In genomic region chr2:26767129-26767528, GRCh38 we compare ENCODE assay signal across 13 cellular contexts. TPM values are rescaled to one million over a fixed set of nuclear protein-coding genes. Genes with fewer than 3 reads are reported as not detected.
DNase-seq lines count a peak whose midpoint lies in the region; ATAC-seq and TF ChIP-seq lines count a peak whose summit lies in the region.
"Had no signal": no experiment of that assay in that cellular context is flagged by ENCODE, and none has a peak within 500 bp of the region (broad histone marks: within the 10 kb centered on the region; RNA-seq: fewer than 3 reads in every experiment).

No MANE protein-coding gene starts in this region.

- H3K9me3 ChIP-seq in CD8-positive, alpha-beta memory T cell (ENCODE audit: low read length) = no peaks in the 10 kb centered on the region
- no peaks in the 10 kb centered on the region for H3K9me3 ChIP-seq in gastroesophageal sphincter
- no peaks in the 10 kb centered on the region for H3K9me3 ChIP-seq in gastrocnemius medialis
- no peaks in the 10 kb centered on the region for H3K9me3 ChIP-seq in colonic mucosa
- H3K9me3 ChIP-seq: mucosa of descending colon had no signal

- TF ChIP-seq CTCF in gastroesophageal sphincter (IDR thresholded peaks at IDR 0.05) (no peak), gastrocnemius medialis (IDR thresholded peaks at IDR 0.05 in 4 of 5, conservative IDR thresholded peaks at IDR 0.05 in 1 of 5) (no peak), colonic mucosa (IDR thresholded peaks at IDR 0.05) (no peak)

- no peak for TF ChIP-seq EP300 in gastroesophageal sphincter (IDR thresholded peaks at IDR 0.05)

- no peak for TF ChIP-seq POLR2A in gastroesophageal sphincter (IDR thresholded peaks at IDR 0.05)
- no peak for TF ChIP-seq POLR2A in gastrocnemius medialis (IDR thresholded peaks at IDR 0.05)

- peak overlapping the region in 2 of 7 donors; percentile 9 to 99 for H3K4me3 Mint-ChIP-seq in CD8-positive, alpha-beta memory T cell

- H3K4me3 ChIP-seq in CD8-positive, alpha-beta memory T cell (ENCODE audit: low read length) = no peak overlapping the region
- H3K4me3 ChIP-seq in gastroesophageal sphincter (no peak overlapping the region), gastrocnemius medialis (no peak overlapping the region), colonic mucosa (no peak overlapping the region)
- H3K4me3 ChIP-seq: mucosa of descending colon had no signal

- H3K27ac ChIP-seq in CD8-positive, alpha-beta memory T cell (ENCODE audit: low read depth, low read length) = no peak overlapping the region
- H3K27ac ChIP-seq in gastroesophageal sphincter = peak overlapping the region in 3 of 4 donors; percentile 28 to 95 (median 82)
- H3K27ac ChIP-seq in gastrocnemius medialis = peak overlapping the region; percentile 93 to 99 (median 96)
- no peak overlapping the region for H3K27ac ChIP-seq in colonic mucosa

- H3K9me3 Mint-ChIP-seq in CD8-positive, alpha-beta memory T cell = no peaks in the 10 kb centered on the region

- no peak overlapping the region for H3K9ac ChIP-seq in colonic mucosa (ENCODE audit: low read depth in 2 of 2, low read length in 2 of 2)

- H3K27ac Mint-ChIP-seq in CD8-positive, alpha-beta memory T cell = peak overlapping the region in 6 of 8 donors; percentile 6 to 89 (median 77)

- H3K4me1 Mint-ChIP-seq in CD8-positive, alpha-beta memory T cell = peaks cover 43 to 77% (median 50%) of the 10 kb centered on the region in 3 donors

- DNase-seq in CD8-positive, alpha-beta memory T cell = no peak
- DNase-seq in NCI-H69 (lab: John Stamatoyannopoulos, UW) (peak; percentile 4), gastrocnemius medialis (no peak), colonic mucosa (no peak), HCEC 1CT (no peak)
- DNase-seq: activated CD4-positive, alpha-beta T cell treated with anti-CD3 and anti-CD28 coated beads for 48 hours; activated naive CD4-positive, alpha-beta T cell treated with Interleukin-2 at 50 U/mL for 16 hours; mucosa of descending colon; NCI-H2107; right cardiac atrium had no signal

- peaks cover 46% of the 10 kb centered on the region for H3K4me1 ChIP-seq in CD8-positive, alpha-beta memory T cell (ENCODE audit: insufficient read depth, low read length)
- H3K4me1 ChIP-seq in gastroesophageal sphincter = peaks cover 13 to 83% (median 56%) of the 10 kb centered on the region in 3 donors
- H3K4me1 ChIP-seq in gastrocnemius medialis = peaks cover 45 to 66% of the 10 kb centered on the region in 2 donors
- H3K4me1 ChIP-seq in colonic mucosa = peaks cover 22% of the 10 kb centered on the region

- in situ Hi-C loops in gastrocnemius medialis (cut with MboI; ENCODE audit: low sequenced_read_pairs in 4 of 4) = no loop called here

- no peaks in the 10 kb centered on the region for H3K27me3 ChIP-seq in CD8-positive, alpha-beta memory T cell (ENCODE audit: insufficient read depth, low read length, poor library complexity, severe bottlenecking)
- H3K27me3 ChIP-seq in gastroesophageal sphincter (no peaks in the 10 kb centered on the region), gastrocnemius medialis (no peaks in the 10 kb centered on the region), colonic mucosa (no peaks in the 10 kb centered on the region)

- ATAC-seq in gastroesophageal sphincter (no peak), gastrocnemius medialis (no peak), HG03378 (IDR thresholded peaks at IDR 0.05; ENCODE audit: unreplicated experiment) (no peak), GM21576 (IDR thresholded peaks at IDR 0.05; ENCODE audit: unreplicated experiment) (no peak)
- ATAC-seq: mucosa of descending colon, right cardiac atrium had no signal

- CTCF ChIA-PET in CD8-positive, alpha-beta memory T cell (lab: Charles Lee) = no interaction called here

- H3K36me3 Mint-ChIP-seq in CD8-positive, alpha-beta memory T cell = peaks cover 0 to 13% (median 2%) of the 10 kb centered on the region in 3 donors

- intact Hi-C loops in gastrocnemius medialis (cut with DNase I; ENCODE audit: low total_unique reads) = loop anchor here (10.0 kb wide), 1 partner anchor 422 kb away; the partner anchor contains the start of genes ADGRF3 and SELENOI
- intact Hi-C loops in colonic mucosa (cut with DNase I) = no loop called here

- POLR2A ChIA-PET in CD8-positive, alpha-beta memory T cell (lab: Charles Lee) = no interaction called here

- no peaks in the 10 kb centered on the region for H3K36me3 ChIP-seq in CD8-positive, alpha-beta memory T cell (ENCODE audit: insufficient read depth, low read length)
- H3K36me3 ChIP-seq in gastroesophageal sphincter (no peaks in the 10 kb centered on the region), gastrocnemius medialis (no peaks in the 10 kb centered on the region), colonic mucosa (no peaks in the 10 kb centered on the region)

- 29 to 35% methylated on average over 2 to 3 of the region's 5 CpGs for WGBS in gastroesophageal sphincter (ENCODE audit: low coverage in 1 of 2), 2 donors

- no peaks in the 10 kb centered on the region for H3K27me3 Mint-ChIP-seq in CD8-positive, alpha-beta memory T cell

RNA-seq across cellular contexts. Expression of gene SLC35F6, which starts 3.0 kb away (rescaled TPM):
- total RNA-seq in CD8-positive, alpha-beta memory T cell = 10 to 100 TPM; 11.5 to 12.1 TPM
- 6.7 TPM for polyA plus RNA-seq in CD8-positive, alpha-beta memory T cell
- total RNA-seq in gastroesophageal sphincter = 10 to 100 TPM; 20.2 to 47.3 (median 38.2) TPM
- total RNA-seq in gastrocnemius medialis = 10 to 100 TPM; 37.8 to 54.5 (median 45.9) TPM
- 10 to 100 TPM; 24.8 to 29.1 TPM for total RNA-seq in colonic mucosa

RNA-seq across cellular contexts. Expression of gene CENPA, which starts 18.7 kb away (rescaled TPM):
- 10 to 100 TPM; 18.2 to 21.6 TPM for total RNA-seq in CD8-positive, alpha-beta memory T cell
- polyA plus RNA-seq in CD8-positive, alpha-beta memory T cell = 0.70 TPM
- total RNA-seq in gastroesophageal sphincter = not detected
- under 1 TPM in 1 of 4 donors, not detected in 3; 0.22 TPM for total RNA-seq in gastrocnemius medialis
- 10 to 100 TPM in 1 of 2 donors, 1 to 10 TPM in 1; 6.5 to 22.7 TPM for total RNA-seq in colonic mucosa

Comparison
In these comparisons a context has a peak if more than half of its experiments do, and no peak if none do; other contexts are left out.
1. H3K27ac ChIP-seq: peak in gastroesophageal sphincter (3 of 4) and gastrocnemius medialis (4 of 4); none in CD8-positive, alpha-beta memory T cell (single experiment) and colonic mucosa (single experiment).
2. RNA of gene CENPA, which starts 18.7 kb away (total RNA-seq): 6.5 to 22.7 TPM in colonic mucosa and 18.2 to 21.6 TPM in CD8-positive, alpha-beta memory T cell; not detected in gastroesophageal sphincter and 0.22 TPM in gastrocnemius medialis; every median in the first group is over 4 times any median in the second.